ENCODE assay signal across 8 cellular contexts in genomic region chr6:35343835-35344550, GRCh38. TPM values are rescaled to one million over a fixed set of nuclear protein-coding genes. Genes with fewer than 3 reads are reported as not detected.
DNase-seq lines count a peak whose midpoint lies in the region; ATAC-seq and TF ChIP-seq lines count a peak whose summit lies in the region.

No MANE protein-coding gene starts in this region.

- H3K9ac ChIP-seq in HCT116 (ENCODE audit: low read length) = peak overlapping the region; percentile 93

- H3K4me2 ChIP-seq in HCT116 (ENCODE audit: low read length) = peak overlapping the region; percentile 91

- WGBS in spleen, 5 donors = 62 to 76% (median 69%) methylated on average over 6 of the region's 6 CpGs

- intact Hi-C loops in HCT116 (cut with micrococcal nuclease) (loop anchor here (2.0 to 5.0 kb wide), 2 partner anchors 47 to 58 kb away; partner anchors contain the start of gene DEF6), spleen (cut with DNase I; ENCODE audit: low total_unique reads) (loop anchor here (5.0 kb wide), 2 partner anchors 108 to 123 kb away; partner anchors contain the start of genes FANCE and RPL10A)
- intact Hi-C loops in activated CD4-positive, alpha-beta memory T cell treated with anti-CD3 and anti-CD28 coated beads for 36 hours (cut with micrococcal nuclease) = loop anchor here (2.0 to 10.0 kb wide), 3 partner anchors 25 to 71 kb away; no protein-coding TSS in a partner anchor

- no peaks in the 10 kb centered on the region for H3K9me2 ChIP-seq in HCT116 (ENCODE audit: insufficient read depth)

- TF ChIP-seq POLR2A in HCT116 (IDR thresholded peaks at IDR 0.05; ENCODE audit: borderline replicate concordance, extremely low read depth, insufficient read depth, insufficient read length) (no peak), spleen (IDR thresholded peaks at IDR 0.05) (no peak)

- peaks cover 22% of the 10 kb centered on the region for H3K36me3 Mint-ChIP-seq in activated CD4-positive, alpha-beta memory T cell treated with anti-CD3 and anti-CD28 coated beads for 36 hours
- H3K36me3 Mint-ChIP-seq in glutamatergic neuron (ENCODE audit: unreplicated experiment) = peaks cover 4% of the 10 kb centered on the region

- H3K36me3 ChIP-seq in HCT116 (ENCODE audit: control insufficient read depth in 1 of 2, insufficient read depth in 2 of 2, low read length in 2 of 2) (peaks cover 7 to 23% of the 10 kb centered on the region in 2 experiments; a peak in 3 of 4 replicates), spleen (peaks cover 0 to 41% (median 14%) of the 10 kb centered on the region in 6 donors)

- ATAC-seq in HCT116 (no peak), HG03354 (IDR thresholded peaks at IDR 0.05; ENCODE audit: poor library complexity, severe bottlenecking, unreplicated experiment) (no peak), HG02623 (IDR thresholded peaks at IDR 0.05; ENCODE audit: unreplicated experiment) (no peak)

- H3K4me3 ChIP-seq in HCT116 (replicated peaks in 1 of 2; ENCODE audit: low read depth in 1 of 2, low read length in 2 of 2) (peak overlapping the region; percentile 79 to 90), spleen (peak overlapping the region; percentile 56 to 87 (median 80))

- TF ChIP-seq CTCF in HCT116 (IDR thresholded peaks at IDR 0.05 in 2 of 3, conservative IDR thresholded peaks at IDR 0.05 in 1 of 3; ENCODE audit: borderline replicate concordance in 1 of 3, insufficient read depth in 1 of 3, low read depth in 2 of 3, low read length in 2 of 3) (no peak), glutamatergic neuron (IDR thresholded peaks at IDR 0.05; ENCODE audit: partially characterized antibody, unreplicated experiment) (no peak), spleen (IDR thresholded peaks at IDR 0.05 in 8 of 11, conservative IDR thresholded peaks at IDR 0.05 in 3 of 11) (no peak)

- peaks cover 50% of the 10 kb centered on the region for H3K4me1 Mint-ChIP-seq in activated CD4-positive, alpha-beta memory T cell treated with anti-CD3 and anti-CD28 coated beads for 36 hours (ENCODE audit: low read depth)
- peaks cover 25% of the 10 kb centered on the region for H3K4me1 Mint-ChIP-seq in glutamatergic neuron (ENCODE audit: low read depth, unreplicated experiment)

- peak overlapping the region; percentile 89 for H3K4me3 Mint-ChIP-seq in activated CD4-positive, alpha-beta memory T cell treated with anti-CD3 and anti-CD28 coated beads for 36 hours
- H3K4me3 Mint-ChIP-seq in glutamatergic neuron (ENCODE audit: unreplicated experiment) = peak overlapping the region; percentile 93

- no peak for DNase-seq in HCT116 (ENCODE audit: low read depth, low spot score)
- DNase-seq in activated CD4-positive, alpha-beta memory T cell treated with anti-CD3 and anti-CD28 coated beads for 36 hours = no peak
- no peak for DNase-seq in glutamatergic neuron
- DNase-seq in spleen = no peak
- no peak for DNase-seq in COLO668 (lab: John Stamatoyannopoulos, UW; ENCODE audit: unreplicated experiment)
- DNase-seq in stimulated activated CD4-positive, alpha-beta T cell treated with anti-CD3 and anti-CD28 coated beads, Interleukin-15, amount 100 ng/mL, for 24 hours = no peak

- peaks cover 55% of the 10 kb centered on the region for H3K79me2 ChIP-seq in HCT116 (ENCODE audit: insufficient read depth, low read length)

- no peaks in the 10 kb centered on the region for H3K9me3 Mint-ChIP-seq in activated CD4-positive, alpha-beta memory T cell treated with anti-CD3 and anti-CD28 coated beads for 36 hours
- H3K9me3 Mint-ChIP-seq in glutamatergic neuron (ENCODE audit: unreplicated experiment) = peaks cover 9% of the 10 kb centered on the region

- TF ChIP-seq RAD21 in HCT116 (IDR thresholded peaks at IDR 0.05; ENCODE audit: low read depth) = no peak

- H3K27me3 ChIP-seq in HCT116 (ENCODE audit: insufficient read depth, low read length) = no peaks in the 10 kb centered on the region
- H3K27me3 ChIP-seq in spleen (replicated peaks in 1 of 7) = no peaks in the 10 kb centered on the region

- H3K27ac Mint-ChIP-seq in activated CD4-positive, alpha-beta memory T cell treated with anti-CD3 and anti-CD28 coated beads for 36 hours = peak overlapping the region; percentile 84
- peak overlapping the region; percentile 56 for H3K27ac Mint-ChIP-seq in glutamatergic neuron (ENCODE audit: unreplicated experiment)

- H3K4me1 ChIP-seq in HCT116 (ENCODE audit: control insufficient read depth in 1 of 2, insufficient read depth in 2 of 2, low read length in 2 of 2) = peaks cover 16 to 27% of the 10 kb centered on the region in 2 experiments; a peak in 3 of 4 replicates
- H3K4me1 ChIP-seq in spleen = peaks cover 17 to 70% (median 64%) of the 10 kb centered on the region in 6 donors

- no TSS peak for BruUV-seq in HCT116 (replicated peaks; lab: Mats Ljungman, UMichigan)

- H3K27ac ChIP-seq in HCT116 (ENCODE audit: low read depth, low read length) (no peak overlapping the region), spleen (peak overlapping the region in 7 of 8 donors; percentile 34 to 95 (median 93))

- no peaks in the 10 kb centered on the region for H4K20me1 ChIP-seq in HCT116 (ENCODE audit: insufficient read depth)

- H3K9me3 ChIP-seq in HCT116 (ENCODE audit: control insufficient read depth in 1 of 2, insufficient read depth in 1 of 2, low read depth in 1 of 2, low read length in 2 of 2) (no peaks in the 10 kb centered on the region), spleen (no peaks in the 10 kb centered on the region)

- RAD21 ChIA-PET in HCT116 (lab: Charles Lee; ENCODE audit: low non-redundant PET in 1 of 2, low total read pairs in 2 of 2, uncharacterized antibody in 2 of 2, unreplicated experiment in 2 of 2) = no interaction called here

- CTCF ChIA-PET in HCT116 (lab: Charles Lee) = interaction anchor here (1.9 kb wide), 1 partner anchor 106 kb away, joined by 9 read pairs; no protein-coding TSS in a partner anchor
- CTCF ChIA-PET in activated CD4-positive, alpha-beta memory T cell treated with anti-CD3 and anti-CD28 coated beads for 36 hours (lab: Charles Lee) = interaction anchor here (0.8 to 7.1 kb wide), 9 partner anchors 11 to 123 kb away, joined by 3 to 219 read pairs (median 6); partner anchors contain the start of genes FANCE and RPL10A

- no peaks in the 10 kb centered on the region for H3K27me3 Mint-ChIP-seq in activated CD4-positive, alpha-beta memory T cell treated with anti-CD3 and anti-CD28 coated beads for 36 hours
- peaks cover 5% of the 10 kb centered on the region for H3K27me3 Mint-ChIP-seq in glutamatergic neuron (ENCODE audit: unreplicated experiment)

- POLR2A ChIA-PET in HCT116 (lab: Charles Lee) = interaction anchor here (0.6 kb wide), 1 partner anchor 1100 kb away, joined by 3 read pairs; no protein-coding TSS in a partner anchor
- POLR2A ChIA-PET in activated CD4-positive, alpha-beta memory T cell treated with anti-CD3 and anti-CD28 coated beads for 36 hours (lab: Charles Lee) = interaction anchor here (0.7 to 1.1 kb wide), 3 partner anchors 11 to 127 kb away, joined by 3 to 5 read pairs (median 4); no protein-coding TSS in a partner anchor

- H2AFZ ChIP-seq in HCT116 (ENCODE audit: low read depth, low read length, poor library complexity, severe bottlenecking) = no peak overlapping the region

TF ChIP-seq in HCT116, 20 proteins besides CTCF, POLR2A, EP300 and RAD21 (continues in another document):
- TF ChIP-seq EZH2 (IDR thresholded peaks at IDR 0.05) (no peak), ATF3 (IDR thresholded peaks at IDR 0.05) (no peak), ELF1 (IDR thresholded peaks at IDR 0.05; ENCODE audit: borderline replicate concordance, low read depth) (no peak), ZFX (IDR thresholded peaks at IDR 0.05) (no peak), EGR1 (IDR thresholded peaks at IDR 0.05; ENCODE audit: low read depth) (no peak), ZNF274 (IDR thresholded peaks at IDR 0.05; ENCODE audit: low read depth, low read length) (no peak), FOSL1 (IDR thresholded peaks at IDR 0.05; ENCODE audit: low read depth) (no peak), REST (IDR thresholded peaks at IDR 0.05; ENCODE audit: low read depth) (no peak), JUND (IDR thresholded peaks at IDR 0.05) (no peak)

RNA-seq across cellular contexts. Expression of gene PPARD, which starts 1.6 kb away (rescaled TPM):
- total RNA-seq in HCT116 (2021; ENCODE audit: unreplicated experiment) = 38.4 TPM
- 49.8 and 55.1 TPM in 2 replicates for polyA plus RNA-seq in HCT116 (2012)
- 10 to 100 TPM; 19.9 to 20.9 TPM for total RNA-seq in activated CD4-positive, alpha-beta memory T cell treated with anti-CD3 and anti-CD28 coated beads for 36 hours
- 37.5 TPM for total RNA-seq in glutamatergic neuron (ENCODE audit: unreplicated experiment)
- 10 to 100 TPM; 24.5 to 37.4 (median 34.9) TPM for total RNA-seq in spleen
- 10 to 100 TPM in 2 of 3 donors, 1 to 10 TPM in 1; 9.4 to 16.8 (median 12.7) TPM for polyA plus RNA-seq in spleen

RNA-seq across cellular contexts. Expression of gene DEF6, which starts 46.4 kb away (rescaled TPM):
- 40.4 TPM for total RNA-seq in HCT116 (2021; ENCODE audit: unreplicated experiment)
- polyA plus RNA-seq in HCT116 (2012) = 43.4 and 50.8 TPM in 2 replicates
- 100 to 1,000 TPM; 103 TPM for total RNA-seq in activated CD4-positive, alpha-beta memory T cell treated with anti-CD3 and anti-CD28 coated beads for 36 hours
- total RNA-seq in glutamatergic neuron (ENCODE audit: unreplicated experiment) = 1.8 TPM
- total RNA-seq in spleen = 10 to 100 TPM; 57.9 to 89.0 (median 72.1) TPM
- 100 to 1,000 TPM in 1 of 3 donors, 10 to 100 TPM in 2; 63.2 to 132 (median 74.3) TPM for polyA plus RNA-seq in spleen

Comparison
In these comparisons a context has a peak if more than half of its experiments do, and no peak if none do; other contexts are left out.
1. RNA of gene DEF6, which starts 46.4 kb away (total RNA-seq): 103 TPM in activated CD4-positive, alpha-beta memory T cell treated with anti-CD3 and anti-CD28 coated beads for 36 hours, 57.9 to 89.0 TPM in spleen and 40.4 TPM in HCT116 (single experiment); 1.8 TPM in glutamatergic neuron (single experiment); every median in the first group is over 10 times any median in the second.